ENCODE assay signal across 8 cellular contexts in genomic region chr16:1057252-1057932, GRCh38. TPM values are rescaled to one million over a fixed set of nuclear protein-coding genes. Genes with fewer than 3 reads are reported as not detected.
DNase-seq lines count a peak whose midpoint lies in the region; ATAC-seq, FAIRE-seq and TF ChIP-seq lines count a peak whose summit lies in the region.

No MANE protein-coding gene starts in this region.

- peaks cover 0 to 19% (median 0%) of the 10 kb centered on the region in 12 donors for H3K9me3 ChIP-seq in heart left ventricle

- TF ChIP-seq POLR2A in heart left ventricle (IDR thresholded peaks at IDR 0.05), result no peak

- peaks cover 4% of the 10 kb centered on the region for H3K27me3 Mint-ChIP-seq in activated T-helper 17 cell treated with anti-CD3 and anti-CD28 coated beads, Interleukin-2, amount 50 U/mL, for 72 hours

- no peak overlapping the region for H3K4me3 Mint-ChIP-seq in activated T-helper 17 cell treated with anti-CD3 and anti-CD28 coated beads, Interleukin-2, amount 50 U/mL, for 72 hours

- WGBS in heart left ventricle, 4 donors, result 18 to 33% (median 26%) methylated on average over 16 to 33 of the region's 33 CpGs

- FAIRE-seq in D721Med (lab: Jason Lieb, UNC), result no peak

- H3K36me3 ChIP-seq in heart left ventricle, result no peaks in the 10 kb centered on the region

- no peaks in the 10 kb centered on the region for H3K4me1 Mint-ChIP-seq in activated T-helper 17 cell treated with anti-CD3 and anti-CD28 coated beads, Interleukin-2, amount 50 U/mL, for 72 hours

- intact Hi-C loops in heart left ventricle (cut with DNase I), result loop anchor here in 8 of 10 donors (1.0 to 5.0 kb wide), 6 partner anchors 43 to 345 kb away; partner anchors contain the start of gene METRN (in 1 of the 8)

- no peaks in the 10 kb centered on the region for H3K36me3 Mint-ChIP-seq in activated T-helper 17 cell treated with anti-CD3 and anti-CD28 coated beads, Interleukin-2, amount 50 U/mL, for 72 hours (ENCODE audit: low read depth)

- DNase-seq in D721Med (ENCODE audit: insufficient read length, low spot score) (peak; percentile 82), NCI-H460 (ENCODE audit: extremely low read depth, low read depth) (peak; percentile 42), heart left ventricle (no peak), KG1 (lab: John Stamatoyannopoulos, UW) (no peak), NK-92 (lab: John Stamatoyannopoulos, UW; ENCODE audit: unreplicated experiment) (no peak)
- DNase-seq in stimulated activated CD4-positive, alpha-beta T cell treated with anti-CD3 and anti-CD28 coated beads, Interleukin-2, amount 100 ng/mL, for 48 hours, result peak; percentile 73 to 77

- H3K27ac Mint-ChIP-seq in activated T-helper 17 cell treated with anti-CD3 and anti-CD28 coated beads, Interleukin-2, amount 50 U/mL, for 72 hours, result no peak overlapping the region

- H3K4me3 ChIP-seq in heart left ventricle, result no peak overlapping the region

- TF ChIP-seq CTCF in D721Med (IDR thresholded peaks at IDR 0.05; ENCODE audit: insufficient read depth, missing control alignments) (peak; percentile 28), heart left ventricle (IDR thresholded peaks at IDR 0.05) (peak; percentile 60 to 86 (median 74))

- H3K27me3 ChIP-seq in heart left ventricle, result peaks cover 0 to 43% (median 7%) of the 10 kb centered on the region in 9 donors

- ATAC-seq in activated T-helper 17 cell treated with anti-CD3 and anti-CD28 coated beads, Interleukin-2, amount 50 U/mL, for 72 hours (replicated peaks), result peak; percentile 64
- ATAC-seq in heart left ventricle, result peak in 3 of 4 donors; percentile 23 to 56 (median 45)
- no peak for ATAC-seq in GM18870 (IDR thresholded peaks at IDR 0.05; ENCODE audit: unreplicated experiment)

- H3K27ac ChIP-seq in heart left ventricle, result no peak overlapping the region

- H3K4me1 ChIP-seq in heart left ventricle, result peaks cover 0 to 6% (median 0%) of the 10 kb centered on the region in 12 donors

- H3K9me3 Mint-ChIP-seq in activated T-helper 17 cell treated with anti-CD3 and anti-CD28 coated beads, Interleukin-2, amount 50 U/mL, for 72 hours, result no peaks in the 10 kb centered on the region

RNA-seq across cellular contexts. Expression of gene SSTR5, which starts 15.2 kb away (rescaled TPM):
- total RNA-seq in NCI-H460 (2014; rRNA removed; shearing (Covaris generic)), result 0.40 TPM in 1 of 2 replicates, not detected in the other
- polyA plus RNA-seq in NCI-H460 (2014; cell fraction: nucleus; rRNA removed), result 0.20 and 1.4 TPM in 2 replicates
- total RNA-seq in activated T-helper 17 cell treated with anti-CD3 and anti-CD28 coated beads, Interleukin-2, amount 50 U/mL, for 72 hours, result not detected
- 10 to 100 TPM in 3 of 9 donors, 1 to 10 TPM in 5, under 1 TPM in 1; 0.39 to 20.1 (median 6.5) TPM for total RNA-seq in heart left ventricle
- 1 to 10 TPM in 1 of 2 donors, under 1 TPM in 1; 0.22 to 1.3 TPM for polyA plus RNA-seq in heart left ventricle

RNA-seq across cellular contexts. Expression of gene C1QTNF8, which starts 38.7 kb away (rescaled TPM):
- total RNA-seq in NCI-H460 (2014; rRNA removed; shearing (Covaris generic)), result not detected in 2 replicates
- not detected in 2 replicates for polyA plus RNA-seq in NCI-H460 (2014; cell fraction: nucleus; rRNA removed)
- total RNA-seq in activated T-helper 17 cell treated with anti-CD3 and anti-CD28 coated beads, Interleukin-2, amount 50 U/mL, for 72 hours, result not detected
- not detected for total RNA-seq in heart left ventricle
- not detected for polyA plus RNA-seq in heart left ventricle

Comparison
In these comparisons a context has a peak if more than half of its experiments do, and no peak if none do; other contexts are left out.
1. DNase-seq: peak in D721Med (single experiment), NCI-H460 (single experiment) and stimulated activated CD4-positive, alpha-beta T cell treated with anti-CD3 and anti-CD28 coated beads, Interleukin-2, amount 100 ng/mL, for 48 hours (2 of 2); none in heart left ventricle (0 of 5), KG1 (single experiment) and NK-92 (single experiment).